1 cellular context compared by ENCODE assay signal in genomic region chr5:116523182-116523581, GRCh38. TPM values are rescaled to one million over a fixed set of nuclear protein-coding genes. Genes with fewer than 3 reads are reported as not detected.
"Had no signal": no experiment of that assay in that cellular context is flagged by ENCODE, and none has a peak within 500 bp of the region (broad histone marks: within the 10 kb centered on the region; RNA-seq: fewer than 3 reads in every experiment).

No MANE protein-coding gene starts in this region.

RNA-seq across cellular contexts. Expression of gene SEMA6A, which starts 51.4 kb away (rescaled TPM):
- total RNA-seq: naive thymus-derived CD8-positive, alpha-beta T cell had no signal
